17 cellular contexts compared by ENCODE assay signal in the genomic region with DNA sequence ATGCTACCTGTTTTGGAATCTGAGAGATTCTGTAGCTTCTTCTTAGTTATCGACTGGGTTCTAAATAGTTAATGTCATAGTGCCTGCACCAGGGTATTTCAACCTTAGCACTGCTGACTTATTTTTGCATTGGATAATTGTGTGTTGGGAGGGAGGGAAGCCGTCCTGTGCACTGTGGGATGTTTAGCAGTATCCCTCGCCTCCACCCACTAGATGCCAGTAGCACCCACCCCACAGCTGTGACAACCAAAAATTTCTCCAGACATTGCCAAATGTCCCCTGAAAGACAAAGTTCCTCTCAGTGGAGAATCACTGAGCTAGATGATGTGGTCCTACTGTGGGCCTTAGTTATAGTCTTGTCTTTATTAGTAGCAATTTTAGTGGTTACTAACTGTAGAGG.
"Had no signal": no experiment of that assay in that cellular context is flagged by ENCODE, and none has a peak within 500 bp of the region (broad histone marks: within the 10 kb centered on the region; RNA-seq: fewer than 3 reads in every experiment).

No MANE protein-coding gene starts in this region.

- H3K27ac ChIP-seq: colonic mucosa, esophagus squamous epithelium, ovary, thoracic aorta had no signal

- H3K4me1 ChIP-seq: colonic mucosa had no signal

- H3K27me3 ChIP-seq: colonic mucosa, esophagus squamous epithelium, ovary had no signal

- H3K4me3 Mint-ChIP-seq: immature natural killer cell; neural crest cell; T-helper 2 cell treated with Interferon-gamma antibody and Interleukin-4, amounts not matched to agents 5 μg/mL and 100 μg/mL, for 36 hours had no signal

- H3K4me3 ChIP-seq: colonic mucosa, esophagus squamous epithelium, mucosa of descending colon, ovary, thoracic aorta had no signal

- H3K27ac Mint-ChIP-seq: T-helper 2 cell treated with Interferon-gamma antibody and Interleukin-4, amounts not matched to agents 5 μg/mL and 100 μg/mL, for 36 hours had no signal

- DNase-seq: activated CD4-positive, alpha-beta T cell treated with anti-CD3 and anti-CD28 coated beads for 48 hours; activated gamma-delta T cell treated with Interleukin-2 at 50 U/mL for 16 hours; activated T-cell treated with anti-CD3 and anti-CD28 coated beads, Interleukin-2, amount 50 U/mL, for 1 hour; caudate nucleus; colonic mucosa; esophagus squamous epithelium; foreskin fibroblast; glutamatergic neuron; immature natural killer cell; left cardiac atrium; mucosa of descending colon; ovary; stimulated activated CD4-positive, alpha-beta T cell treated with anti-CD3 and anti-CD28 coated beads, Interleukin-2, amount 100 ng/mL, for 48 hours; stimulated activated naive CD8-positive, alpha-beta T cell treated with anti-CD3 and anti-CD28 coated beads, Interleukin-15, Interleukin-2, amounts not matched to agents 100 U/mL and 50 U/mL, for 24 hours had no signal

- ATAC-seq: left cardiac atrium; mucosa of descending colon; stimulated activated naive CD8-positive, alpha-beta T cell treated with anti-CD3 and anti-CD28 coated beads, Interleukin-15, Interleukin-2, amounts not matched to agents 100 U/mL and 50 U/mL, for 24 hours had no signal

- H3K36me3 ChIP-seq: colonic mucosa, ovary had no signal

- H3K9me3 Mint-ChIP-seq: immature natural killer cell; neural crest cell; T-helper 2 cell treated with Interferon-gamma antibody and Interleukin-4, amounts not matched to agents 5 μg/mL and 100 μg/mL, for 36 hours had no signal

- H3K9me3 ChIP-seq: colonic mucosa, esophagus squamous epithelium, mucosa of descending colon, ovary, thoracic aorta had no signal
